15 cellular contexts compared by ENCODE assay signal in genomic region chr1:54296666-54297065, GRCh38.
A peak's percentile ranks its signal among the peaks of the same experiment; 100 is the strongest.
DNase-seq lines count a peak whose midpoint lies in the region; ATAC-seq and TF ChIP-seq lines count a peak whose summit lies in the region.
"Had no signal": no experiment of that assay in that cellular context is flagged by ENCODE, and none has a peak within 500 bp of the region (broad histone marks: within the 10 kb centered on the region; RNA-seq: fewer than 3 reads in every experiment).

No MANE protein-coding gene starts in this region.

- no peak overlapping the region for H3K9ac ChIP-seq in mammary epithelial cell (ENCODE audit: insufficient read depth, low read length)
- H3K9ac ChIP-seq: KMS-11 had no signal

- dilution Hi-C loops in mammary epithelial cell (cut with HindIII; ENCODE audit: low sequenced_read_pairs), result loop anchor here (5.0 kb wide), 1 partner anchor 104 kb away; no protein-coding TSS in a partner anchor

- no peaks in the 10 kb centered on the region for H3K27me3 Mint-ChIP-seq in naive thymus-derived CD8-positive, alpha-beta T cell
- H3K27me3 Mint-ChIP-seq: activated naive CD4-positive, alpha-beta T cell treated with anti-CD3 and anti-CD28 coated beads, Interleukin-2, amount 50 U/mL, for 24 hours had no signal

- H3K9me3 ChIP-seq in right cardiac atrium (ENCODE audit: control insufficient read depth, low read length) (no peaks in the 10 kb centered on the region), mammary epithelial cell (replicated peaks; ENCODE audit: insufficient read depth, low read length) (no peaks in the 10 kb centered on the region)
- H3K9me3 ChIP-seq: SJCRH30 had no signal

- H3K27ac ChIP-seq in right cardiac atrium (ENCODE audit: low read length) (peak overlapping the region; percentile 13), angular gyrus (ENCODE audit: low read depth, low read length) (peak overlapping the region; percentile 57), mammary epithelial cell (ENCODE audit: insufficient read depth, low read depth, low read length) (no peak overlapping the region)
- H3K27ac ChIP-seq: KMS-11, SJCRH30 had no signal

- POLR2A ChIA-PET in naive thymus-derived CD8-positive, alpha-beta T cell (lab: Charles Lee), result no interaction called here

- peaks cover 39% of the 10 kb centered on the region for H3K4me1 ChIP-seq in right cardiac atrium (ENCODE audit: control insufficient read depth, insufficient read depth, low read length)
- peaks cover 6% of the 10 kb centered on the region for H3K4me1 ChIP-seq in mammary epithelial cell (ENCODE audit: insufficient read depth, low read length)

- no peak overlapping the region for H2AFZ ChIP-seq in mammary epithelial cell (ENCODE audit: low read depth, low read length)

- ATAC-seq in right cardiac atrium (no peak), left cardiac atrium (no peak), GM18867 (IDR thresholded peaks at IDR 0.05; ENCODE audit: unreplicated experiment) (no peak)
- ATAC-seq in naive thymus-derived CD8-positive, alpha-beta T cell, result no peak
- ATAC-seq: HCT116 had no signal

- TF ChIP-seq CTCF in mammary epithelial cell (conservative IDR thresholded peaks at IDR 0.05 in 1 of 2, IDR thresholded peaks at IDR 0.05 in 1 of 2; ENCODE audit: extremely low read depth in 1 of 2, insufficient read depth in 1 of 2, low read depth in 1 of 2, low read length in 2 of 2), result no peak

- H3K9me3 Mint-ChIP-seq in naive thymus-derived CD8-positive, alpha-beta T cell, result no peaks in the 10 kb centered on the region
- H3K9me3 Mint-ChIP-seq: activated naive CD4-positive, alpha-beta T cell treated with anti-CD3 and anti-CD28 coated beads, Interleukin-2, amount 50 U/mL, for 24 hours had no signal

- in situ Hi-C loops in mammary epithelial cell (cut with MboI; ENCODE audit: low sequenced_read_pairs in 2 of 2), result no loop called here

- intact Hi-C loops in right cardiac atrium (cut with DNase I), result no loop called here
- intact Hi-C loops in left cardiac atrium (cut with DNase I), result no loop called here
- intact Hi-C loops in mammary epithelial cell (cut with micrococcal nuclease), result no loop called here

- H3K27ac Mint-ChIP-seq in naive thymus-derived CD8-positive, alpha-beta T cell, result peak overlapping the region in 9 of 10 donors; percentile 49 to 88 (median 68)

- peak overlapping the region in 2 of 10 donors; percentile 11 to 37 for H3K4me3 Mint-ChIP-seq in naive thymus-derived CD8-positive, alpha-beta T cell
- H3K4me3 Mint-ChIP-seq: activated naive CD4-positive, alpha-beta T cell treated with anti-CD3 and anti-CD28 coated beads, Interleukin-2, amount 50 U/mL, for 24 hours had no signal

- no peaks in the 10 kb centered on the region for H3K36me3 ChIP-seq in mammary epithelial cell (ENCODE audit: insufficient read depth, low read length)
- H3K36me3 ChIP-seq: SJCRH30 had no signal

- no peaks in the 10 kb centered on the region for H4K20me1 ChIP-seq in mammary epithelial cell (ENCODE audit: insufficient read depth, low read length)

- no peak overlapping the region for H3K4me2 ChIP-seq in mammary epithelial cell (ENCODE audit: insufficient read depth, low read depth, low read length)
- H3K4me2 ChIP-seq: KMS-11, smooth muscle cell had no signal

- H3K36me3 Mint-ChIP-seq in naive thymus-derived CD8-positive, alpha-beta T cell, result no peaks in the 10 kb centered on the region
- H3K36me3 Mint-ChIP-seq: activated naive CD4-positive, alpha-beta T cell treated with anti-CD3 and anti-CD28 coated beads, Interleukin-2, amount 50 U/mL, for 24 hours had no signal

- H3K4me3 ChIP-seq in right cardiac atrium (ENCODE audit: low read length) (no peak overlapping the region), mammary epithelial cell (replicated peaks in 1 of 3; ENCODE audit: insufficient read depth in 1 of 3, low read depth in 2 of 3, low read length in 3 of 3) (no peak overlapping the region)
- H3K4me3 ChIP-seq: lung, SJCRH30, smooth muscle cell had no signal

- no peaks in the 10 kb centered on the region for H3K27me3 ChIP-seq in right cardiac atrium (ENCODE audit: control insufficient read depth, insufficient read depth)
- H3K27me3 ChIP-seq in mammary epithelial cell (ENCODE audit: insufficient read depth, low read length), result no peaks in the 10 kb centered on the region
- H3K27me3 ChIP-seq: SJCRH30 had no signal

- H3K4me1 Mint-ChIP-seq in naive thymus-derived CD8-positive, alpha-beta T cell, result peaks cover 65 to 96% (median 94%) of the 10 kb centered on the region in 4 donors

- H3K79me2 ChIP-seq in mammary epithelial cell (ENCODE audit: insufficient read depth, low read length), result peaks cover 39% of the 10 kb centered on the region

- BruUV-seq in mammary epithelial cell (replicated peaks; lab: Mats Ljungman, UMichigan), result no TSS peak

- 86% methylated on average over 5 of the region's 5 CpGs for WGBS in right cardiac atrium
- 78% methylated on average over 5 of the region's 5 CpGs for WGBS in mammary epithelial cell (ENCODE audit: low coverage, missing lambda C conversion rate)

- DNase-seq in right cardiac atrium (no peak), left cardiac atrium (no peak), mammary epithelial cell (no peak), dermis blood vessel endothelial cell (no peak), hypothalamus (lab: John Stamatoyannopoulos, UW) (no peak)
- DNase-seq in naive thymus-derived CD8-positive, alpha-beta T cell, result no peak
- DNase-seq: NCI-H1694 treated with DMSO at 0.1 percent for 48 hours, SJCRH30 had no signal

- CTCF ChIA-PET in mammary epithelial cell (lab: Charles Lee; ENCODE audit: low non-redundant PET), result no interaction called here
